8 cellular contexts compared by ENCODE assay signal in genomic region chr15:94582368-94582767, GRCh38.
DNase-seq lines count a peak whose midpoint lies in the region; ATAC-seq and TF ChIP-seq lines count a peak whose summit lies in the region.

No MANE protein-coding gene starts in this region.

- H3K4me1 ChIP-seq in ascending aorta = no peaks in the 10 kb centered on the region

- H3K27ac ChIP-seq in ascending aorta = no peak overlapping the region

- H3K9me3 ChIP-seq in ascending aorta = no peaks in the 10 kb centered on the region

- intact Hi-C loops in ascending aorta (cut with DNase I) = no loop called here

- H3K4me3 ChIP-seq in epithelial cell of esophagus (ENCODE audit: low read length) (no peak overlapping the region), ascending aorta (no peak overlapping the region)

- peak; percentile 48 for ATAC-seq in HG02588 (IDR thresholded peaks at IDR 0.05; ENCODE audit: unreplicated experiment)

- DNase-seq in stimulated activated CD4-positive, alpha-beta T cell treated with anti-CD3 and anti-CD28 coated beads, Interleukin-1b, Interleukin-23, amount 100 ng/mL, for 48 hours = peak; percentile 14
- DNase-seq in stimulated activated CD4-positive, alpha-beta T cell treated with anti-CD3 and anti-CD28 coated beads, Interleukin-2, amount 100 ng/mL, for 48 hours = no peak
- DNase-seq in NCI-H748 treated with DMSO at 0.1 percent for 48 hours (lab: John Stamatoyannopoulos, UW) (peak; percentile 10), epithelial cell of esophagus (ENCODE audit: low read depth) (peak; percentile 48), pulmonary artery endothelial cell (ENCODE audit: low read depth, low spot score) (peak; percentile 53), NCI-H2081 treated with DMSO at 0.1 percent for 48 hours (lab: John Stamatoyannopoulos, UW) (no peak), ascending aorta (ENCODE audit: low spot score in 2 of 2) (no peak)

- no peaks in the 10 kb centered on the region for H3K27me3 ChIP-seq in ascending aorta

- H3K36me3 ChIP-seq in ascending aorta = no peaks in the 10 kb centered on the region

- TF ChIP-seq CTCF in epithelial cell of esophagus (IDR thresholded peaks at IDR 0.05; ENCODE audit: insufficient read depth, low read depth, low read length, missing control alignments) = peak; percentile 38
- TF ChIP-seq CTCF in ascending aorta (IDR thresholded peaks at IDR 0.05) = peak in 1 of 3 experiments; percentile 25

Comparison
In these comparisons a context has a peak if more than half of its experiments do, and no peak if none do; other contexts are left out.
1. DNase-seq: peak in stimulated activated CD4-positive, alpha-beta T cell treated with anti-CD3 and anti-CD28 coated beads, Interleukin-1b, Interleukin-23, amount 100 ng/mL, for 48 hours (single experiment), NCI-H748 treated with DMSO at 0.1 percent for 48 hours (single experiment), epithelial cell of esophagus (single experiment) and pulmonary artery endothelial cell (single experiment); none in stimulated activated CD4-positive, alpha-beta T cell treated with anti-CD3 and anti-CD28 coated beads, Interleukin-2, amount 100 ng/mL, for 48 hours (0 of 2), NCI-H2081 treated with DMSO at 0.1 percent for 48 hours (single experiment) and ascending aorta (0 of 2).